Comparison of ENCODE assay signal across 1 cellular context in the genomic region with DNA sequence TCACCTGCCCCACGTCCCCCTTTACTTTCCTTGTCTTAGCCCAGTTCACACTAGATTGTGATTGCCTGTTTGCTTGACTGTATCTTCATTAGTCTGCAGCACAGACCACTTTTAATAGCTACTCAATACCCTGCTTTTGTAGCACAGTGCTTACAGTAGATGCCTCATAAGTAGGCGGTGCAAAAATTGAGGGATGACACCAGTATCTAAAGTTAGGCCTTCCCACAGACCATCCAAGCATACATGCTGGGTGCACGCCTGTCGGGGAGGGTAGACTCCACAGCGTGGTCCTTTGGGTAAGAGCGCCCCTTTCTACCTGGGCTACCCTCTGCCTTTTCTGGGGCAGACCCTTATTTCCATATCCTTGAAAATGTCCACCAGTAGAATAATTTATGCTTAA.
TF ChIP-seq lines count a peak whose summit lies in the region.

No MANE protein-coding gene starts in this region.

TF ChIP-seq in HepG2, 621 proteins besides CTCF, POLR2A, EP300 and RAD21 (continued from another document):
- TF ChIP-seq, protein P1, sequence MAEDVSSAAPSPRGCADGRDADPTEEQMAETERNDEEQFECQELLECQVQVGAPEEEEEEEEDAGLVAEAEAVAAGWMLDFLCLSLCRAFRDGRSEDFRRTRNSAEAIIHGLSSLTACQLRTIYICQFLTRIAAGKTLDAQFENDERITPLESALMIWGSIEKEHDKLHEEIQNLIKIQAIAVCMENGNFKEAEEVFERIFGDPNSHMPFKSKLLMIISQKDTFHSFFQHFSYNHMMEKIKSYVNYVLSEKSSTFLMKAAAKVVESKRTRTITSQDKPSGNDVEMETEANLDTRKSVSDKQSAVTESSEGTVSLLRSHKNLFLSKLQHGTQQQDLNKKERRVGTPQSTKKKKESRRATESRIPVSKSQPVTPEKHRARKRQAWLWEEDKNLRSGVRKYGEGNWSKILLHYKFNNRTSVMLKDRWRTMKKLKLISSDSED (CRISPR knock-in tag; IDR thresholded peaks at IDR 0.05), result no peak
- TF ChIP-seq HMG20A (CRISPR knock-in tag; IDR thresholded peaks at IDR 0.05; ENCODE audit: borderline replicate concordance) (no peak), AKAP8 (CRISPR knock-in tag; IDR thresholded peaks at IDR 0.05) (no peak)
- TF ChIP-seq, protein P2, sequence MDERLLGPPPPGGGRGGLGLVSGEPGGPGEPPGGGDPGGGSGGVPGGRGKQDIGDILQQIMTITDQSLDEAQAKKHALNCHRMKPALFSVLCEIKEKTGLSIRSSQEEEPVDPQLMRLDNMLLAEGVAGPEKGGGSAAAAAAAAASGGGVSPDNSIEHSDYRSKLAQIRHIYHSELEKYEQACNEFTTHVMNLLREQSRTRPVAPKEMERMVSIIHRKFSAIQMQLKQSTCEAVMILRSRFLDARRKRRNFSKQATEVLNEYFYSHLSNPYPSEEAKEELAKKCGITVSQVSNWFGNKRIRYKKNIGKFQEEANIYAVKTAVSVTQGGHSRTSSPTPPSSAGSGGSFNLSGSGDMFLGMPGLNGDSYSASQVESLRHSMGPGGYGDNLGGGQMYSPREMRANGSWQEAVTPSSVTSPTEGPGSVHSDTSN (CRISPR knock-in tag; IDR thresholded peaks at IDR 0.05), result no peak
